ENCODE assay signal across 8 cellular contexts in genomic region chr9:105415344-105415980, GRCh38. TPM values are rescaled to one million over a fixed set of nuclear protein-coding genes. Genes with fewer than 3 reads are reported as not detected.
DNase-seq lines count a peak whose midpoint lies in the region; ATAC-seq and TF ChIP-seq lines count a peak whose summit lies in the region.

No MANE protein-coding gene starts in this region.

- H3K4me3 ChIP-seq in right cardiac atrium (ENCODE audit: low read length) (no peak overlapping the region), gastrocnemius medialis (no peak overlapping the region)

- peak; percentile 79 to 89 (median 86) for TF ChIP-seq CTCF in gastrocnemius medialis (IDR thresholded peaks at IDR 0.05 in 4 of 5, conservative IDR thresholded peaks at IDR 0.05 in 1 of 5)

- WGBS in right cardiac atrium, result 49% methylated on average over 13 of the region's 13 CpGs

- H3K4me1 ChIP-seq in right cardiac atrium (ENCODE audit: control insufficient read depth, insufficient read depth, low read length) (no peaks in the 10 kb centered on the region), gastrocnemius medialis (peaks cover 0 to 4% of the 10 kb centered on the region in 2 donors)

- no peaks in the 10 kb centered on the region for H3K36me3 ChIP-seq in gastrocnemius medialis

- intact Hi-C loops in right cardiac atrium (cut with DNase I), result loop anchor here (5.0 to 10.0 kb wide), 4 partner anchors 258 to 551 kb away; no protein-coding TSS in a partner anchor
- intact Hi-C loops in gastrocnemius medialis (cut with DNase I; ENCODE audit: low total_unique reads), result loop anchor here (1.0 to 10.0 kb wide), 5 partner anchors 171 to 553 kb away; partner anchors contain the start of gene SLC44A1

- no peaks in the 10 kb centered on the region for H3K9me3 ChIP-seq in right cardiac atrium (ENCODE audit: control insufficient read depth, low read length)
- peaks cover 0 to 5% (median 5%) of the 10 kb centered on the region in 3 donors for H3K9me3 ChIP-seq in gastrocnemius medialis

- no peak for TF ChIP-seq POLR2A in gastrocnemius medialis (IDR thresholded peaks at IDR 0.05)

- ATAC-seq in GM21367 (IDR thresholded peaks at IDR 0.05; ENCODE audit: unreplicated experiment) (peak; percentile 61), right cardiac atrium (peak; percentile 77 to 82), gastrocnemius medialis (peak; percentile 56 to 69), HG03039 (IDR thresholded peaks at IDR 0.05; ENCODE audit: unreplicated experiment) (no peak)

- H3K27me3 ChIP-seq in right cardiac atrium (ENCODE audit: control insufficient read depth, insufficient read depth) (no peaks in the 10 kb centered on the region), gastrocnemius medialis (no peaks in the 10 kb centered on the region)

- in situ Hi-C loops in SK-MEL-5 (cut with HindIII; ENCODE audit: low pct_unique_long_range_greater_than_20kb, low sequenced_read_pairs), result no loop called here
- in situ Hi-C loops in gastrocnemius medialis (cut with MboI; ENCODE audit: low sequenced_read_pairs in 4 of 4), result loop anchor here in 3 of 4 donors (5.0 to 25.0 kb wide), 7 partner anchors 251 to 628 kb away; partner anchors contain the start of gene ABCA1 (in 1 of the 3)

- peak; percentile 47 for DNase-seq in DMS153 treated with DMSO at 0.1 percent for 48 hours (lab: John Stamatoyannopoulos, UW; ENCODE audit: unreplicated experiment)
- DNase-seq in HT1080 (ENCODE audit: low read depth), result peak; percentile 35
- peak; percentile 76 for DNase-seq in SK-MEL-5 (ENCODE audit: low read depth, low spot score)
- peak; percentile 47 for DNase-seq in activated naive CD4-positive, alpha-beta T cell treated with anti-CD3 and anti-CD28 coated beads, Interleukin-2, amount 50 U/mL, for 16 hours
- peak in 2 of 3 donors; percentile 36 to 39 for DNase-seq in right cardiac atrium
- peak in 1 of 2 donors; percentile 37 for DNase-seq in gastrocnemius medialis

- no peak overlapping the region for H3K27ac ChIP-seq in right cardiac atrium (ENCODE audit: low read length)
- no peak overlapping the region for H3K27ac ChIP-seq in gastrocnemius medialis

RNA-seq across cellular contexts. Expression of gene FSD1L, which starts 32.4 kb away (rescaled TPM):
- total RNA-seq in HT1080 (2014; rRNA removed; shearing (Covaris generic)), result 1.8 and 2.7 TPM in 2 replicates
- 1.5 and 2.0 TPM in 2 replicates for polyA plus RNA-seq in HT1080 (2015; cell fraction: cytosol; rRNA removed)
- polyA plus RNA-seq in HT1080 (2015; cell fraction: nucleus; rRNA removed), result 6.7 and 6.9 TPM in 2 replicates
- 2.5 and 2.7 TPM in 2 replicates for total RNA-seq in SK-MEL-5 (2014; rRNA removed; shearing (Covaris generic))
- 0.99 and 1.4 TPM in 2 replicates for polyA plus RNA-seq in SK-MEL-5 (2015; cell fraction: cytosol; rRNA removed)
- polyA plus RNA-seq in SK-MEL-5 (2015; cell fraction: nucleus; rRNA removed), result 18.3 and 21.2 TPM in 2 replicates
- total RNA-seq in right cardiac atrium (1 to 10 TPM; 2.9 to 5.3 (median 3.8) TPM), gastrocnemius medialis (10 to 100 TPM in 2 of 4 donors, 1 to 10 TPM in 2; 8.5 to 19.6 (median 12.4) TPM)
- 1.0 TPM for polyA plus RNA-seq in right cardiac atrium
